Comparison of ENCODE assay signal across 8 cellular contexts in the genomic region with DNA sequence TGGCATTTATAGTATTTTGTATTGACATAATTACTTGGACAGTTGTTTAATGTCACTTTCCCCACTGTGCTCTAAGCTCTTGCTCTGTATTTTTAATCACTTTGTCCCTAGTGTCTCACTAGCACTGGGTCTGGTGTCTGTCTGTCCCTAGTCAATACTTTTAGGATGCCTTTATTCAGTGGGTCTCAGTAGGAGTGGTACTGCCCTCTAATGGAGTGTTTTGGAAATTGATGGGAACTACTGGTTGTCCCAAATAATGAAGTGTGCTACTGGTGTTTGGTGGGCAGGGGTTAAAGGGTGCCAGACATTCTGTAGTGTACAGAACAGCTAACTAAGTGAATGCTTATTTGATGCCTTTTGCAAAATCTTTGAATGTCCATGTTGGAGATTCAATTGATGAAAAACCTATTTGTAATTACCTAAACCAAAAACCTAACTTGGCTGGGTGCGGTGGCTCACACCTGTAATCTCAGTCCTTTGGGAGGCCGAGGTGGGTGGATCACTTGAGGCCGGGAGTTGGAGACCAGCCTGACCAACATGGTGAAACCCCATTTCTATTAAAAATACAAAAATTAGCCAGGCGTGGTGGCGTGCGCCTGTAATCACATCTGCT. TPM values are rescaled to one million over a fixed set of nuclear protein-coding genes. Genes with fewer than 3 reads are reported as not detected.
DNase-seq lines count a peak whose midpoint lies in the region; ATAC-seq and TF ChIP-seq lines count a peak whose summit lies in the region.

No MANE protein-coding gene starts in this region.

- H3K27ac Mint-ChIP-seq in T-helper 2 cell treated with Interferon-gamma antibody and Interleukin-4, amounts not matched to agents 5 μg/mL and 100 μg/mL, for 36 hours: no peak overlapping the region

- H3K9me3 ChIP-seq in RWPE2 (ENCODE audit: severe bottlenecking) (no peaks in the 10 kb centered on the region), trophoblast cell (ENCODE audit: insufficient read depth, low read depth, low read length) (no peaks in the 10 kb centered on the region)

- H2BK5ac ChIP-seq in trophoblast cell (ENCODE audit: low read depth, low read length, poor library complexity): no peak overlapping the region

- H3K36me3 Mint-ChIP-seq in T-helper 2 cell treated with Interferon-gamma antibody and Interleukin-4, amounts not matched to agents 5 μg/mL and 100 μg/mL, for 36 hours (ENCODE audit: low read depth): no peaks in the 10 kb centered on the region

- no peak overlapping the region for H3K23ac ChIP-seq in trophoblast cell (ENCODE audit: low read length)

- DNase-seq in NCI-H2171 treated with DMSO at 0.1 percent for 48 hours (lab: John Stamatoyannopoulos, UW) (peak; percentile 23), NCI-H2171 (lab: John Stamatoyannopoulos, UW) (no peak), KG1 (lab: John Stamatoyannopoulos, UW) (peak; percentile 33), RWPE2 (ENCODE audit: low spot score) (no peak), fibroblast of mammary gland (ENCODE audit: low read depth) (peak; percentile 72), trophoblast cell (peak; percentile 20 to 75)
- no peak for DNase-seq in T-helper 2 cell treated with Interferon-gamma antibody and Interleukin-4, amounts not matched to agents 5 μg/mL and 100 μg/mL, for 36 hours (ENCODE audit: low spot score)

- no peak overlapping the region for H3K4me2 ChIP-seq in trophoblast cell (ENCODE audit: low read length)

- H3K4me3 Mint-ChIP-seq in T-helper 2 cell treated with Interferon-gamma antibody and Interleukin-4, amounts not matched to agents 5 μg/mL and 100 μg/mL, for 36 hours: no peak overlapping the region

- H3K18ac ChIP-seq in trophoblast cell (ENCODE audit: low read length): no peak overlapping the region

- peak overlapping the region; percentile 13 for H3K27ac ChIP-seq in RWPE2 (ENCODE audit: poor library complexity, severe bottlenecking)
- H3K27ac ChIP-seq in trophoblast cell (ENCODE audit: low read depth, low read length): no peak overlapping the region

- H3K36me3 ChIP-seq in RWPE2 (ENCODE audit: low read depth): no peaks in the 10 kb centered on the region; the same call in none of the 2 replicates
- H3K36me3 ChIP-seq in trophoblast cell (ENCODE audit: control insufficient read depth in 1 of 2, insufficient read depth in 2 of 2, low read length in 2 of 2): no peaks in the 10 kb centered on the region

- no peaks in the 10 kb centered on the region for H3K27me3 Mint-ChIP-seq in T-helper 2 cell treated with Interferon-gamma antibody and Interleukin-4, amounts not matched to agents 5 μg/mL and 100 μg/mL, for 36 hours (ENCODE audit: low read depth)

- no peak overlapping the region for H2AK5ac ChIP-seq in trophoblast cell (ENCODE audit: low read length)

- H4K12ac ChIP-seq in trophoblast cell (ENCODE audit: low read depth, low read length): no peak overlapping the region

- no peak overlapping the region for H4K8ac ChIP-seq in trophoblast cell (ENCODE audit: low read depth, low read length)

- no peaks in the 10 kb centered on the region for H3K9me3 Mint-ChIP-seq in T-helper 2 cell treated with Interferon-gamma antibody and Interleukin-4, amounts not matched to agents 5 μg/mL and 100 μg/mL, for 36 hours

- H3K4me1 Mint-ChIP-seq in T-helper 2 cell treated with Interferon-gamma antibody and Interleukin-4, amounts not matched to agents 5 μg/mL and 100 μg/mL, for 36 hours (ENCODE audit: low read depth): no peaks in the 10 kb centered on the region

- H3K27me3 ChIP-seq in RWPE2 (ENCODE audit: insufficient read depth, poor library complexity, severe bottlenecking) (no peaks in the 10 kb centered on the region), trophoblast cell (ENCODE audit: insufficient read depth, low read length) (no peaks in the 10 kb centered on the region)

- no peak overlapping the region for H3K4me3 ChIP-seq in RWPE2 (ENCODE audit: severe bottlenecking)
- H3K4me3 ChIP-seq in fibroblast of mammary gland (ENCODE audit: control insufficient read depth, low read depth, low read length): no peak overlapping the region
- no peak overlapping the region for H3K4me3 ChIP-seq in trophoblast cell (ENCODE audit: low read depth, low read length)

- no peak overlapping the region for H2BK120ac ChIP-seq in trophoblast cell (ENCODE audit: insufficient read depth, low read length, poor library complexity)

- H3K79me2 ChIP-seq in trophoblast cell (ENCODE audit: control insufficient read depth, insufficient read depth, low read length, poor library complexity): no peaks in the 10 kb centered on the region

- peaks cover 8% of the 10 kb centered on the region for H3K79me1 ChIP-seq in trophoblast cell (ENCODE audit: low read length)

- no peak overlapping the region for H3K4ac ChIP-seq in trophoblast cell (ENCODE audit: low read depth, low read length)

- no CpG with 5 or more reads among the region's 6 CpGs for WGBS in trophoblast cell (ENCODE audit: extremely low coverage, insufficient coverage, insufficient read length)

- no peak overlapping the region for H2AFZ ChIP-seq in trophoblast cell (ENCODE audit: insufficient read depth, low read length, poor library complexity)

- H3K14ac ChIP-seq in trophoblast cell (ENCODE audit: low read length): no peak overlapping the region

- TF ChIP-seq CTCF in RWPE2 (IDR thresholded peaks at IDR 0.05; ENCODE audit: poor library complexity, severe bottlenecking) (peak; percentile 86), fibroblast of mammary gland (conservative IDR thresholded peaks at IDR 0.05; ENCODE audit: control insufficient read depth, insufficient read depth, low read depth, low read length) (peak; percentile 75)

- H3K4me1 ChIP-seq in RWPE2 (ENCODE audit: insufficient read depth, poor library complexity, severe bottlenecking): peaks cover 24% of the 10 kb centered on the region
- peaks cover 8% of the 10 kb centered on the region in 2 experiments for H3K4me1 ChIP-seq in trophoblast cell (ENCODE audit: control insufficient read depth in 1 of 2, insufficient read depth in 2 of 2, low read length in 2 of 2)

- H2BK12ac ChIP-seq in trophoblast cell (ENCODE audit: low read length): no peak overlapping the region

- ATAC-seq in GM21576 (IDR thresholded peaks at IDR 0.05; ENCODE audit: unreplicated experiment): peak; percentile 83
- peak; percentile 54 for ATAC-seq in RWPE2 (ENCODE audit: low read depth)

- no peak overlapping the region for H4K91ac ChIP-seq in trophoblast cell (ENCODE audit: low read depth, low read length)

- H3K9ac ChIP-seq in trophoblast cell (ENCODE audit: low read length): no peak overlapping the region

RNA-seq across cellular contexts. Expression of a gene that starts 33.3 kb away (rescaled TPM):
- polyA plus RNA-seq in trophoblast cell (2013): 5.5 and 6.3 TPM in 2 replicates

Comparison
In these comparisons a context has a peak if more than half of its experiments do, and no peak if none do; other contexts are left out.
1. DNase-seq: peak in NCI-H2171 treated with DMSO at 0.1 percent for 48 hours (single experiment), KG1 (single experiment), fibroblast of mammary gland (single experiment) and trophoblast cell (2 of 2); none in NCI-H2171 (single experiment), RWPE2 (single experiment) and T-helper 2 cell treated with Interferon-gamma antibody and Interleukin-4, amounts not matched to agents 5 μg/mL and 100 μg/mL, for 36 hours (single experiment).